8 cellular contexts compared by ENCODE assay signal in genomic region chr15:92903588-92903955, GRCh38. TPM values are rescaled to one million over a fixed set of nuclear protein-coding genes. Genes with fewer than 3 reads are reported as not detected.
DNase-seq lines count a peak whose midpoint lies in the region; ATAC-seq and TF ChIP-seq lines count a peak whose summit lies in the region.

No MANE protein-coding gene starts in this region.

- H3K4me3 ChIP-seq in WERI-Rb-1 (ENCODE audit: low read depth, low read length), result peak overlapping the region; percentile 80
- peak overlapping the region; percentile 66 for H3K4me3 ChIP-seq in right cardiac atrium (ENCODE audit: low read length)

- peaks cover 50% of the 10 kb centered on the region for H3K4me1 Mint-ChIP-seq in stimulated activated effector memory CD8-positive, alpha-beta T cell treated with anti-CD3 and anti-CD28 coated beads, Interleukin-12 subunit alpha, Interleukin-12 subunit beta, amount 100 ng/mL, for 72 hours

- intact Hi-C loops in right cardiac atrium (cut with DNase I), result no loop called here

- H3K27ac Mint-ChIP-seq in stimulated activated effector memory CD8-positive, alpha-beta T cell treated with anti-CD3 and anti-CD28 coated beads, Interleukin-12 subunit alpha, Interleukin-12 subunit beta, amount 100 ng/mL, for 72 hours, result peak overlapping the region; percentile 100

- H3K9me3 ChIP-seq in WERI-Rb-1 (ENCODE audit: severe bottlenecking) (no peaks in the 10 kb centered on the region), right cardiac atrium (ENCODE audit: control insufficient read depth, low read length) (no peaks in the 10 kb centered on the region)

- DNase-seq in DMS153 treated with DMSO at 0.1 percent for 48 hours (lab: John Stamatoyannopoulos, UW; ENCODE audit: unreplicated experiment), result peak; percentile 61
- DNase-seq in DMS153 (lab: John Stamatoyannopoulos, UW), result no peak
- no peak for DNase-seq in WERI-Rb-1
- DNase-seq in right cardiac atrium, result no peak
- no peak for DNase-seq in stimulated activated effector memory CD8-positive, alpha-beta T cell treated with anti-CD3 and anti-CD28 coated beads, Interleukin-12 subunit alpha, Interleukin-12 subunit beta, amount 100 ng/mL, for 72 hours (ENCODE audit: low spot score in 2 of 2)
- no peak for DNase-seq in activated effector memory CD4-positive, alpha-beta T cell treated with anti-CD3 and anti-CD28 coated beads, Interleukin-2, amount 50 U/mL, for 16 hours
- no peak for DNase-seq in C1 segment of cervical spinal cord (lab: John Stamatoyannopoulos, UW)

- no peaks in the 10 kb centered on the region for H3K27me3 ChIP-seq in WERI-Rb-1 (ENCODE audit: insufficient read depth, low read depth, severe bottlenecking)
- H3K27me3 ChIP-seq in right cardiac atrium (ENCODE audit: control insufficient read depth, insufficient read depth), result no peaks in the 10 kb centered on the region

- 1% methylated on average over 8 of the region's 8 CpGs for WGBS in right cardiac atrium

- peak overlapping the region; percentile 93 for H3K4me3 Mint-ChIP-seq in stimulated activated effector memory CD8-positive, alpha-beta T cell treated with anti-CD3 and anti-CD28 coated beads, Interleukin-12 subunit alpha, Interleukin-12 subunit beta, amount 100 ng/mL, for 72 hours

- H3K36me3 Mint-ChIP-seq in stimulated activated effector memory CD8-positive, alpha-beta T cell treated with anti-CD3 and anti-CD28 coated beads, Interleukin-12 subunit alpha, Interleukin-12 subunit beta, amount 100 ng/mL, for 72 hours, result peaks cover 100% of the 10 kb centered on the region

- H3K27ac ChIP-seq in WERI-Rb-1, result peak overlapping the region; percentile 99
- H3K27ac ChIP-seq in right cardiac atrium (ENCODE audit: low read length), result peak overlapping the region; percentile 99

- H3K4me1 ChIP-seq in right cardiac atrium (ENCODE audit: control insufficient read depth, insufficient read depth, low read length), result peaks cover under 1% of the 10 kb centered on the region

- peaks cover 7% of the 10 kb centered on the region for H3K9me3 Mint-ChIP-seq in stimulated activated effector memory CD8-positive, alpha-beta T cell treated with anti-CD3 and anti-CD28 coated beads, Interleukin-12 subunit alpha, Interleukin-12 subunit beta, amount 100 ng/mL, for 72 hours

- no peak for TF ChIP-seq CTCF in WERI-Rb-1 (IDR thresholded peaks at IDR 0.05; ENCODE audit: low read depth, low read length)

- peaks cover 33% of the 10 kb centered on the region for H3K36me3 ChIP-seq in WERI-Rb-1

- ATAC-seq in right cardiac atrium (no peak), GM18909 (IDR thresholded peaks at IDR 0.05; ENCODE audit: poor library complexity, unreplicated experiment) (no peak)
- ATAC-seq in stimulated activated effector memory CD8-positive, alpha-beta T cell treated with anti-CD3 and anti-CD28 coated beads, Interleukin-12 subunit alpha, Interleukin-12 subunit beta, amount 100 ng/mL, for 72 hours, result no peak

RNA-seq across cellular contexts. Expression of gene CHD2, which starts 3.4 kb away (rescaled TPM):
- total RNA-seq in right cardiac atrium, result 10 to 100 TPM; 62.7 to 83.6 (median 65.1) TPM
- 28.4 TPM for polyA plus RNA-seq in right cardiac atrium
